27 cellular contexts compared by ENCODE assay signal in the genomic region with DNA sequence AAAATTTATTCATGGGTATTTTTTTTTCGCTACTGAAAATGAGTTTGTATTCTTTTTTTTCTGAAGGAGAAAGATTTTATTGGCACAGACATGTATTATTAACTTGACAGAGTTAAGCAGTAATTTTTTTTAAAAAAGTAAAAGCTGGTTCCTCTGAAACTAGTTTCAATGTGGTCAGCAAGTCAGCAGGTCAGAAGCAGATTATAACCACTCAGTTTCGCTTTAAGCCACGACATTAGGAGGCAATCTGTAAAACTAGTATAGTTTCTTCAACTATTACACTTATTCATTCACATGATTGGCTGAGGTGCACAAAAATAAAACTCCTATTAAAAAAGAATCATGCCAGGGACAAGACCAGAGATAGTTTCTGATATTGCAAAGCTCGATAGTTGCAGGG.
"Had no signal": no experiment of that assay in that cellular context is flagged by ENCODE, and none has a peak within 500 bp of the region (broad histone marks: within the 10 kb centered on the region; RNA-seq: fewer than 3 reads in every experiment).

No MANE protein-coding gene starts in this region.

- H3K27ac Mint-ChIP-seq: activated CD4-positive, alpha-beta T cell treated with anti-CD3 and anti-CD28 coated beads, Interleukin-2, amount 10 ng/mL, durations not matched to agents 24 days and 14 days; activated CD8-positive, alpha-beta T cell treated with anti-CD3 and anti-CD28 coated beads for 36 hours; activated naive CD8-positive, alpha-beta T cell treated with anti-CD3 and anti-CD28 coated beads for 36 hours; activated T-cell treated with anti-CD3 and anti-CD28 coated beads, Interleukin-2, amount 50 U/mL, for 72 hours; activated T-helper 17 cell treated with anti-CD3 and anti-CD28 coated beads, Interleukin-2, amount 50 U/mL, for 72 hours had no signal

- H3K27me3 Mint-ChIP-seq: activated CD4-positive, alpha-beta T cell treated with anti-CD3 and anti-CD28 coated beads, Interleukin-2, amount 10 ng/mL, durations not matched to agents 24 days and 14 days; activated CD8-positive, alpha-beta T cell treated with anti-CD3 and anti-CD28 coated beads for 36 hours; activated naive CD8-positive, alpha-beta T cell treated with anti-CD3 and anti-CD28 coated beads for 36 hours; activated T-helper 17 cell treated with anti-CD3 and anti-CD28 coated beads, Interleukin-2, amount 50 U/mL, for 72 hours had no signal

- H3K4me1 Mint-ChIP-seq: activated CD4-positive, alpha-beta T cell treated with anti-CD3 and anti-CD28 coated beads, Interleukin-2, amount 10 ng/mL, durations not matched to agents 24 days and 14 days; activated naive CD8-positive, alpha-beta T cell treated with anti-CD3 and anti-CD28 coated beads for 36 hours; activated T-helper 17 cell treated with anti-CD3 and anti-CD28 coated beads, Interleukin-2, amount 50 U/mL, for 72 hours had no signal

- H3K4me3 Mint-ChIP-seq: activated CD4-positive, alpha-beta T cell treated with anti-CD3 and anti-CD28 coated beads, Interleukin-2, amount 10 ng/mL, durations not matched to agents 24 days and 14 days; activated CD8-positive, alpha-beta T cell treated with anti-CD3 and anti-CD28 coated beads for 36 hours; activated naive CD8-positive, alpha-beta T cell treated with anti-CD3 and anti-CD28 coated beads for 36 hours; activated T-cell treated with anti-CD3 and anti-CD28 coated beads, Interleukin-2, amount 50 U/mL, for 72 hours; activated T-helper 17 cell treated with anti-CD3 and anti-CD28 coated beads, Interleukin-2, amount 50 U/mL, for 72 hours had no signal

- H3K27me3 ChIP-seq: brain microvascular endothelial cell had no signal

- DNase-seq: activated CD4-positive, alpha-beta T cell treated with anti-CD3 and anti-CD28 coated beads, Interleukin-2, amount 10 ng/mL, durations not matched to agents 24 days and 14 days; activated CD4-positive, alpha-beta T cell treated with anti-CD3 and anti-CD28 coated beads, Interleukin-2, amount 50 U/mL, for 4 hours; activated CD8-positive, alpha-beta T cell treated with anti-CD3 and anti-CD28 coated beads for 36 hours; activated effector memory CD4-positive, alpha-beta T cell treated with anti-CD3 and anti-CD28 coated beads, Interleukin-2, amount 50 U/mL, for 16 hours; activated naive CD4-positive, alpha-beta T cell; activated naive CD4-positive, alpha-beta T cell treated with anti-CD3 and anti-CD28 coated beads, Interleukin-2, amount 50 U/mL, for 16 hours; activated naive CD8-positive, alpha-beta T cell treated with anti-CD3 and anti-CD28 coated beads for 36 hours; activated T-cell treated with anti-CD3 and anti-CD28 coated beads, Interleukin-2, amount 50 U/mL, for 1 hour; activated T-cell treated with anti-CD3 and anti-CD28 coated beads, Interleukin-2, amount 50 U/mL, for 72 hours; amniotic stem cell; aorta; brain microvascular endothelial cell; central memory CD4-positive, alpha-beta T cell; NCI-H1092 treated with DMSO at 0.1 percent for 48 hours; NCI-H1417; NCI-H187 treated with DMSO at 0.1 percent for 48 hours; NCI-H2081; NCI-H2171 treated with DMSO at 0.1 percent for 48 hours; NCI-H2227 treated with DMSO at 0.1 percent for 48 hours; NCI-H446; NCI-H510A treated with DMSO at 0.1 percent for 48 hours; NCI-H69; NCI-H82; Right ventricle myocardium superior; T1000 had no signal

- H3K36me3 ChIP-seq: brain microvascular endothelial cell had no signal

- H3K36me3 Mint-ChIP-seq: activated naive CD8-positive, alpha-beta T cell treated with anti-CD3 and anti-CD28 coated beads for 36 hours had no signal

- H3K27ac ChIP-seq: brain microvascular endothelial cell, KMS-11 had no signal

- ATAC-seq: activated CD8-positive, alpha-beta T cell treated with anti-CD3 and anti-CD28 coated beads for 36 hours; activated T-cell treated with anti-CD3 and anti-CD28 coated beads, Interleukin-2, amount 50 U/mL, for 72 hours; activated T-helper 17 cell treated with anti-CD3 and anti-CD28 coated beads, Interleukin-2, amount 50 U/mL, for 72 hours had no signal
